In genomic region chr1:239814306-239814881, GRCh38 we compare ENCODE assay signal across 9 cellular contexts.
DNase-seq lines count a peak whose midpoint lies in the region; ATAC-seq, FAIRE-seq and TF ChIP-seq lines count a peak whose summit lies in the region.
"Had no signal": no experiment of that assay in that cellular context is flagged by ENCODE, and none has a peak within 500 bp of the region (broad histone marks: within the 10 kb centered on the region; RNA-seq: fewer than 3 reads in every experiment).

No MANE protein-coding gene starts in this region.

- POLR2A ChIA-PET in H1 (lab: Charles Lee; ENCODE audit: partially characterized antibody) = interaction anchor here (0.5 to 1.0 kb wide), 3 partner anchors 10 to 429 kb away, joined by 3 to 4 read pairs (median 3); no protein-coding TSS in a partner anchor

- peaks cover 45% of the 10 kb centered on the region for H3K4me1 Mint-ChIP-seq in endothelial cell (ENCODE audit: unreplicated experiment)

- H4K91ac ChIP-seq in H1 (replicated peaks; ENCODE audit: insufficient read length, low read length) = no peak overlapping the region

- peak overlapping the region; percentile 18; the same call in 1 of the 2 replicates for H2BK12ac ChIP-seq in H1 (ENCODE audit: low read depth, low read length)

- no peak overlapping the region for H3K27ac Mint-ChIP-seq in endothelial cell (ENCODE audit: unreplicated experiment)

- no peak overlapping the region for H3K14ac ChIP-seq in H1 (ENCODE audit: insufficient read length)

- H3K27me3 Mint-ChIP-seq in endothelial cell (ENCODE audit: unreplicated experiment) = peaks cover 1% of the 10 kb centered on the region

- WGBS in H1 (ENCODE audit: extremely low coverage in 1 of 2, insufficient coverage in 1 of 2, insufficient read length in 1 of 2, insufficient replicate concordance in 2 of 2, low coverage in 1 of 2, low lambda C conversion rate in 2 of 2, missing lambda C conversion rate in 1 of 2), 2 experiments = 23% methylated on average over 8 of the region's 8 CpGs; no CpG with 5 or more reads in 1 of the 2 experiments
- 21 to 35% (median 24%) methylated on average over 8 of the region's 8 CpGs for WGBS in psoas muscle, 3 donors
- 47 to 49% methylated on average over 8 of the region's 8 CpGs for WGBS in heart right ventricle, 2 donors

- H3K36me3 ChIP-seq in H1 (ENCODE audit: control insufficient read depth in 2 of 4, insufficient read depth in 4 of 4, low read length in 3 of 4) (no peaks in the 10 kb centered on the region), psoas muscle (ENCODE audit: insufficient read depth in 1 of 2, low read depth in 1 of 2) (no peaks in the 10 kb centered on the region), heart right ventricle (no peaks in the 10 kb centered on the region)

- ATAC-seq in psoas muscle (peak in 3 of 4 donors; percentile 23 to 67 (median 56)), HG02678 (IDR thresholded peaks at IDR 0.05; ENCODE audit: unreplicated experiment) (no peak), heart right ventricle (no peak), GM19328 (IDR thresholded peaks at IDR 0.05; ENCODE audit: unreplicated experiment) (no peak)

- intact Hi-C loops in psoas muscle (cut with DNase I) = no loop called here
- intact Hi-C loops in heart right ventricle (cut with DNase I) = no loop called here

- H2BK20ac ChIP-seq in H1 (ENCODE audit: low read length) = peak overlapping the region; percentile 56; the same call in 1 of the 2 replicates

- H2AFZ ChIP-seq in H1 (ENCODE audit: low read length) = no peak overlapping the region

- no peak for FAIRE-seq in H1 (lab: Jason Lieb, UNC)
- FAIRE-seq: colon had no signal

- peak overlapping the region; percentile 27 for H2BK120ac ChIP-seq in H1 (replicated peaks; ENCODE audit: low read depth, low read length)

- no peak overlapping the region for H4K5ac ChIP-seq in H1 (ENCODE audit: insufficient read length, low read depth, low read length)

- H3K4me3 Mint-ChIP-seq in endothelial cell (ENCODE audit: unreplicated experiment) = no peak overlapping the region

- TF ChIP-seq POLR2A in H1 (IDR thresholded peaks at IDR 0.05; ENCODE audit: control extremely low read depth in 1 of 2, low read depth in 2 of 2, low read length in 2 of 2) = no peak

- H3K27ac ChIP-seq in H1 (ENCODE audit: low read depth, low read length) (no peak overlapping the region), psoas muscle (no peak overlapping the region), heart right ventricle (no peak overlapping the region)

- H3K4me2 ChIP-seq in H1 (ENCODE audit: insufficient read depth in 1 of 2, low read depth in 2 of 2, low read length in 2 of 2) = peak overlapping the region; percentile 50 to 54

- no peak overlapping the region for H3K4ac ChIP-seq in H1 (replicated peaks; ENCODE audit: insufficient read length, low read depth, low read length)

- H3K23me2 ChIP-seq in H1 (ENCODE audit: low read depth, low read length) = no peaks in the 10 kb centered on the region; the same call in 1 of the 2 replicates

- CTCF ChIA-PET in H1 (lab: Charles Lee; ENCODE audit: partially characterized antibody) = interaction anchor here (0.8 to 6.6 kb wide), 3 partner anchors 11 to 428 kb away, joined by 3 to 71 read pairs (median 5); partner anchors contain the start of gene CHRM3

- peak in 1 of 2 experiments; percentile 33; a peak in 1 of 3 replicates for TF ChIP-seq EP300 in H1 (IDR thresholded peaks at IDR 0.05; ENCODE audit: borderline replicate concordance in 1 of 2, low read depth in 2 of 2, low read length in 2 of 2)

- no peak overlapping the region for H3K56ac ChIP-seq in H1 (replicated peaks; ENCODE audit: insufficient read length, low read depth, low read length)

- peak overlapping the region; percentile 91; the same call in 1 of the 2 replicates for H2AK5ac ChIP-seq in H1 (ENCODE audit: low read depth, low read length)

- H3K79me1 ChIP-seq in H1 (ENCODE audit: low read depth, low read length) = no peaks in the 10 kb centered on the region

- H2BK5ac ChIP-seq in H1 (ENCODE audit: low read depth, low read length) = peak overlapping the region; percentile 19; the same call in 1 of the 2 replicates

- no peaks in the 10 kb centered on the region for H3K9me3 Mint-ChIP-seq in endothelial cell (ENCODE audit: unreplicated experiment)

- no peaks in the 10 kb centered on the region for H3K79me2 ChIP-seq in H1 (ENCODE audit: control insufficient read depth in 1 of 2, insufficient read depth in 2 of 2, low read length in 2 of 2)

- H3K9me3 ChIP-seq in H1 (ENCODE audit: insufficient read depth in 2 of 2, low read depth in 1 of 2, low read length in 1 of 2) (no peaks in the 10 kb centered on the region), psoas muscle (no peaks in the 10 kb centered on the region), heart right ventricle (no peaks in the 10 kb centered on the region)

- peaks cover 0 to 27% (median 23%) of the 10 kb centered on the region in 4 experiments; a peak in 6 of 7 replicates for H3K4me1 ChIP-seq in H1 (replicated peaks in 1 of 4; ENCODE audit: control insufficient read depth in 3 of 4, insufficient read depth in 4 of 4, low read length in 3 of 4)
- H3K4me1 ChIP-seq in psoas muscle = no peaks in the 10 kb centered on the region
- H3K4me1 ChIP-seq in heart right ventricle = peaks cover 0 to 3% (median 0%) of the 10 kb centered on the region in 9 donors

- DNase-seq in ELF-1 (ENCODE audit: low read depth, low spot score) (peak; percentile 53), OCI-M1 (lab: John Stamatoyannopoulos, UW) (peak; percentile 26), H1 (ENCODE audit: low read depth in 1 of 2, low spot score in 2 of 2) (peak in 1 of 2 experiments; percentile 69), psoas muscle (no peak), endothelial cell (ENCODE audit: low spot score) (no peak), heart right ventricle (no peak)

- H3K9ac ChIP-seq in H1 (replicated peaks in 1 of 4; ENCODE audit: extremely low read depth in 1 of 4, low read depth in 3 of 4, low read length in 3 of 4) = no peak overlapping the region

- H4K20me1 ChIP-seq in H1 (replicated peaks in 1 of 2; ENCODE audit: control insufficient read depth in 1 of 2, insufficient read depth in 2 of 2, low read length in 2 of 2) = no peaks in the 10 kb centered on the region

- H3K4me3 ChIP-seq in H1 (ENCODE audit: extremely low read depth in 1 of 4, insufficient read depth in 2 of 4, low read depth in 3 of 4, low read length in 4 of 4) (no peak overlapping the region), psoas muscle (no peak overlapping the region), heart right ventricle (no peak overlapping the region)

- H3K18ac ChIP-seq in H1 (ENCODE audit: extremely low read depth, low read length) = 0 out of 2 replicates have a peak overlapping the region, but pooled peaks have one; percentile 32

- no peak for TF ChIP-seq RAD21 in H1 (IDR thresholded peaks at IDR 0.05 in 1 of 2, conservative IDR thresholded peaks at IDR 0.05 in 1 of 2; ENCODE audit: low read depth in 2 of 2, low read length in 2 of 2)

- H2BK15ac ChIP-seq in H1 (ENCODE audit: low read length) = no peak overlapping the region

- H3K27me3 ChIP-seq in H1 (replicated peaks in 1 of 4; ENCODE audit: control insufficient read depth in 3 of 4, extremely low read depth in 1 of 4, insufficient read depth in 3 of 4, low read length in 3 of 4) (no peaks in the 10 kb centered on the region), psoas muscle (ENCODE audit: insufficient read depth in 3 of 3, low read length in 2 of 3) (no peaks in the 10 kb centered on the region), heart right ventricle (peaks cover 0 to 5% (median 0%) of the 10 kb centered on the region in 7 donors)

- peaks cover 11% of the 10 kb centered on the region for H3K36me3 Mint-ChIP-seq in endothelial cell (ENCODE audit: low read depth, unreplicated experiment)

- TF ChIP-seq CTCF in H1 (IDR thresholded peaks at IDR 0.05; ENCODE audit: control extremely low read depth in 1 of 3, insufficient read depth in 1 of 3, low read depth in 1 of 3, low read length in 3 of 3) (no peak), psoas muscle (IDR thresholded peaks at IDR 0.05) (no peak), endothelial cell (IDR thresholded peaks at IDR 0.05; ENCODE audit: unreplicated experiment) (no peak), heart right ventricle (IDR thresholded peaks at IDR 0.05) (no peak)

- no peak overlapping the region for H4K8ac ChIP-seq in H1 (ENCODE audit: extremely low read depth, insufficient read depth, low read length)

- no peak overlapping the region for H3K23ac ChIP-seq in H1 (ENCODE audit: insufficient read length)

TF ChIP-seq in H1, 55 proteins besides CTCF, POLR2A, EP300 and RAD21:
- TF ChIP-seq EGR1 (IDR thresholded peaks at IDR 0.05; ENCODE audit: borderline replicate concordance, low read depth, low read length) (no peak), BACH1 (IDR thresholded peaks at IDR 0.05; ENCODE audit: low read length) (peak; percentile 69; the same call in 1 of the 2 replicates), BRCA1 (IDR thresholded peaks at IDR 0.05; ENCODE audit: low read depth, low read length) (no peak), HDAC2 (IDR thresholded peaks at IDR 0.05; ENCODE audit: borderline replicate concordance in 1 of 2, low read depth in 2 of 2, low read length in 2 of 2) (peak; percentile 58 to 72; a peak in 2 of 4 replicates), TEAD4 (IDR thresholded peaks at IDR 0.05; ENCODE audit: low read depth, low read length) (peak; percentile 44; the same call in 1 of the 2 replicates), POLR2AphosphoS5 (IDR thresholded peaks at IDR 0.05; ENCODE audit: low read depth, low read length) (no peak), ATF3 (IDR thresholded peaks at IDR 0.05; ENCODE audit: insufficient read depth, low read depth, low read length) (no peak), MAFK (IDR thresholded peaks at IDR 0.05; ENCODE audit: low read depth, low read length) (peak; percentile 15; the same call in 1 of the 2 replicates), ASH2L (IDR thresholded peaks at IDR 0.05; ENCODE audit: low read length) (no peak), POU5F1 (IDR thresholded peaks at IDR 0.05; ENCODE audit: low read depth, low read length) (0 out of 2 replicates have a peak, but pooled peaks have one; percentile 44), FOSL1 (IDR thresholded peaks at IDR 0.05; ENCODE audit: insufficient read depth, low read depth, low read length) (no peak), TCF12 (IDR thresholded peaks at IDR 0.05; ENCODE audit: low read depth, low read length) (peak; percentile 78; the same call in 1 of the 2 replicates), NRF1 (IDR thresholded peaks at IDR 0.05; ENCODE audit: low read depth, low read length) (no peak), RNF2 (IDR thresholded peaks at IDR 0.05; ENCODE audit: borderline replicate concordance, low read depth, low read length, missing control alignments, poor library complexity, severe bottlenecking) (no peak)

Comparison
In these comparisons a context has a peak if more than half of its experiments do, and no peak if none do; other contexts are left out.
1. DNase-seq: peak in ELF-1 (single experiment) and OCI-M1 (single experiment); none in psoas muscle (0 of 2), endothelial cell (single experiment) and heart right ventricle (0 of 2).
2. ATAC-seq: peak in psoas muscle (3 of 4); none in HG02678 (single experiment), heart right ventricle (0 of 8) and GM19328 (single experiment).